In genomic region chr1:150548632-150549495, GRCh38 we compare ENCODE assay signal across 8 cellular contexts. TPM values are rescaled to one million over a fixed set of nuclear protein-coding genes. Genes with fewer than 3 reads are reported as not detected.
A peak's percentile ranks its signal among the peaks of the same experiment; 100 is the strongest.
DNase-seq lines count a peak whose midpoint lies in the region; ATAC-seq lines count a peak whose summit lies in the region.

ADAMTSL4 (plus strand) TSS chr1:150549408; CDS start chr1:150552289, 2,881 bp downstream.

- H3K27me3 ChIP-seq in SJSA1 (replicated peaks): no peaks in the 10 kb centered on the region

- DNase-seq in activated CD8-positive, alpha-beta memory T cell treated with anti-CD3 and anti-CD28 coated beads, Interleukin-2, amount 50 U/mL, for 48 hours: peak; percentile 83
- no peak for DNase-seq in activated CD8-positive, alpha-beta memory T cell treated with anti-CD3 and anti-CD28 coated beads for 24 hours
- peak; percentile 65 for DNase-seq in HuH-7 (ENCODE audit: low spot score)
- DNase-seq in SJSA1 (ENCODE audit: low read depth in 1 of 2, low spot score in 2 of 2): peak; percentile 65 to 80
- DNase-seq in central memory CD8-positive, alpha-beta T cell (ENCODE audit: low spot score in 2 of 2): no peak
- DNase-seq in kidney glomerular epithelial cell (lab: John Stamatoyannopoulos, UW): peak; percentile 28
- no peak for DNase-seq in NCI-H446 treated with DMSO at 0.1 percent for 48 hours (lab: John Stamatoyannopoulos, UW)

- H3K9me3 ChIP-seq in SJSA1 (replicated peaks): no peaks in the 10 kb centered on the region

- H3K4me3 ChIP-seq in SJSA1: peak within 1 kb of the TSS; percentile 43

- H3K36me3 Mint-ChIP-seq in central memory CD8-positive, alpha-beta T cell (ENCODE audit: insufficient read depth): peaks cover 4% of the 10 kb centered on the region
- no peaks in the 10 kb centered on the region for H3K36me3 Mint-ChIP-seq in stimulated activated memory B cell treated with anti-CD40 and anti-IgM and Interleukin-4, amounts not matched to agents 10 μg/mL and 1 μg/mL and 100 μg/mL, for 72 hours

- H3K4me3 Mint-ChIP-seq in central memory CD8-positive, alpha-beta T cell: peak within 1 kb of the TSS; percentile 80
- peak within 1 kb of the TSS; percentile 67 for H3K4me3 Mint-ChIP-seq in stimulated activated memory B cell treated with anti-CD40 and anti-IgM and Interleukin-4, amounts not matched to agents 10 μg/mL and 1 μg/mL and 100 μg/mL, for 72 hours

- H3K9me3 Mint-ChIP-seq in central memory CD8-positive, alpha-beta T cell: no peaks in the 10 kb centered on the region
- H3K9me3 Mint-ChIP-seq in stimulated activated memory B cell treated with anti-CD40 and anti-IgM and Interleukin-4, amounts not matched to agents 10 μg/mL and 1 μg/mL and 100 μg/mL, for 72 hours: no peaks in the 10 kb centered on the region

- no peaks in the 10 kb centered on the region for H3K36me3 ChIP-seq in SJSA1

- peaks cover 26% of the 10 kb centered on the region for H3K4me1 Mint-ChIP-seq in central memory CD8-positive, alpha-beta T cell
- H3K4me1 Mint-ChIP-seq in stimulated activated memory B cell treated with anti-CD40 and anti-IgM and Interleukin-4, amounts not matched to agents 10 μg/mL and 1 μg/mL and 100 μg/mL, for 72 hours: peaks cover 39% of the 10 kb centered on the region

- peaks cover 20% of the 10 kb centered on the region for H3K27me3 Mint-ChIP-seq in central memory CD8-positive, alpha-beta T cell
- peaks cover 27% of the 10 kb centered on the region for H3K27me3 Mint-ChIP-seq in stimulated activated memory B cell treated with anti-CD40 and anti-IgM and Interleukin-4, amounts not matched to agents 10 μg/mL and 1 μg/mL and 100 μg/mL, for 72 hours

- peaks cover 16% of the 10 kb centered on the region for H3K4me1 ChIP-seq in SJSA1 (replicated peaks)

- no peak within 1 kb of the TSS for H3K27ac ChIP-seq in SJSA1

- peak within 1 kb of the TSS; percentile 69 for H3K27ac Mint-ChIP-seq in central memory CD8-positive, alpha-beta T cell (ENCODE audit: low read depth)
- no peak within 1 kb of the TSS for H3K27ac Mint-ChIP-seq in stimulated activated memory B cell treated with anti-CD40 and anti-IgM and Interleukin-4, amounts not matched to agents 10 μg/mL and 1 μg/mL and 100 μg/mL, for 72 hours

- peak; percentile 75 for ATAC-seq in central memory CD8-positive, alpha-beta T cell (replicated peaks; ENCODE audit: extremely low read depth, poor library complexity, severe bottlenecking)
- peak; percentile 77 for ATAC-seq in stimulated activated memory B cell treated with anti-CD40 and anti-IgM and Interleukin-4, amounts not matched to agents 10 μg/mL and 1 μg/mL and 100 μg/mL, for 72 hours

RNA-seq across cellular contexts. Expression of gene ADAMTSL4, which starts in this region (rescaled TPM):
- 0.42 TPM in 1 of 2 replicates, not detected in the other for total RNA-seq in SJSA1 (2014; rRNA removed; shearing (Covaris generic))

Comparison
In these comparisons a context has a peak if more than half of its experiments do, and no peak if none do; other contexts are left out.
1. DNase-seq: peak in activated CD8-positive, alpha-beta memory T cell treated with anti-CD3 and anti-CD28 coated beads, Interleukin-2, amount 50 U/mL, for 48 hours (single experiment), HuH-7 (single experiment) and kidney glomerular epithelial cell (single experiment); none in activated CD8-positive, alpha-beta memory T cell treated with anti-CD3 and anti-CD28 coated beads for 24 hours (single experiment), central memory CD8-positive, alpha-beta T cell (0 of 2) and NCI-H446 treated with DMSO at 0.1 percent for 48 hours (single experiment).
2. Peak in DNase-seq and H3K4me3 ChIP-seq in SJSA1; RNA of the gene not detected or under 1 TPM.